ENCODE assay signal across 8 cellular contexts in the genomic region with DNA sequence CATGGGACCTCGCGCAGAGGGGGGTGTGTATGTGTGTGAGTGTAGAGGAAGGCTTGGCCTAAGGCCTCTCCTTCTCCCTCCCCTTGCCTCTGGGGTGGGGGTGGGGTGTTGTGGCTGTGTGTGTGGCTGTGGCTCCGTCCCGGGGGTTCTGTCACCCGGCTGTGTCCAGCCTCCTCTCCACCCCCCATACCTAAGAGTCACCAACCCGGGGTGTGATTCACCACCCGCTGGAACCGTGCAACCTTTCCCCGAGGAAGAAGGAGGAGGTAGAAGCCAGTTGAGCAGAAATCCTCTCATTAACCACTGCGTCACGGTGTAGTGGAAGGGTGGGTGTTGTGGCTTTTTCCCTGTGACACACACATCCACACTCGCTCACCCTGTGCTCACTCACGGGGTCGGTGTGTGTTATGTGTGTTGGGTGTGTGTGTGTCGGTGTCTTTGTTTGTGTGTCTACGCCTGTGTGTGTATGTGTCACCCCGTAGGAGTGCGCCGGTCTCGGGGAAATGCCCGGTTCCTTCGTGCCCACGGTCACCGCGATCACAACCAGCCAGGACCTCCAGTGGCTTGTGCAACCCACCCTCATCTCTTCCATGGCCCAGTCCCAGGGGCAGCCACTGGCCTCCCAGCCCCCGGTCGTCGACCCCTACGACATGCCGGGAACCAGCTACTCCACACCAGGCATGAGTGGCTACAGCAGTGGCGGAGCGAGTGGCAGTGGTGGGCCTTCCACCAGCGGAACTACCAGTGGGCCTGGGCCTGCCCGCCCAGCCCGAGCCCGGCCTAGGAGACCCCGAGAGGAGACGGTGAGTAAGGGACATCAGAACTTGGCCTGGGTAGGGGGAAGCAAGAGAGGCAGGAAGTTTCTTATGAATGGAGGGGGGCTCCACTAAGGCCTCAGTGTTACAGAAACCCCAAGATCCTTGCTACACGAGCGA. TPM values are rescaled to one million over a fixed set of nuclear protein-coding genes. Genes with fewer than 3 reads are reported as not detected.
DNase-seq lines count a peak whose midpoint lies in the region; ATAC-seq and TF ChIP-seq lines count a peak whose summit lies in the region.

No MANE protein-coding gene starts in this region.

- TF ChIP-seq CTCF in OCI-LY1 (IDR thresholded peaks at IDR 0.05; ENCODE audit: low read length) = no peak
- no peak for TF ChIP-seq CTCF in body of pancreas (IDR thresholded peaks at IDR 0.05)
- no peak for TF ChIP-seq CTCF in lower lobe of right lung (IDR thresholded peaks at IDR 0.05)
- TF ChIP-seq CTCF in upper lobe of left lung (IDR thresholded peaks at IDR 0.05) = no peak

- DNase-seq in CD1c-positive myeloid dendritic cell (ENCODE audit: extremely low spot score) (peak; percentile 87), body of pancreas (peak in 2 of 4 donors; percentile 35 to 38), lower lobe of right lung (no peak), upper lobe of left lung (peak in 1 of 2 donors; percentile 91), GM19240 (ENCODE audit: insufficient read length, low spot score) (no peak)

- H3K27ac ChIP-seq in OCI-LY1 (ENCODE audit: low read depth, low read length, poor library complexity, severe bottlenecking) = no peak overlapping the region
- peak overlapping the region in 3 of 4 donors; percentile 92 to 97 (median 94) for H3K27ac ChIP-seq in body of pancreas
- peak overlapping the region; percentile 98 for H3K27ac ChIP-seq in lower lobe of right lung
- H3K27ac ChIP-seq in upper lobe of left lung = peak overlapping the region; percentile 90 to 97 (median 96)

- H3K4me3 ChIP-seq in OCI-LY1 (ENCODE audit: low read depth, low read length, poor library complexity, severe bottlenecking) (peak overlapping the region; percentile 74), body of pancreas (peak overlapping the region in 1 of 2 donors; percentile 7), lower lobe of right lung (peak overlapping the region; percentile 74), upper lobe of left lung (peak overlapping the region; percentile 49 to 76 (median 62))

- H4K20me1 ChIP-seq in OCI-LY1 (ENCODE audit: insufficient read depth, low read length) = no peaks in the 10 kb centered on the region

- intact Hi-C loops in body of pancreas (cut with DNase I) (no loop called here), lower lobe of right lung (cut with DNase I) (no loop called here)

- no peaks in the 10 kb centered on the region for H3K9me3 ChIP-seq in OCI-LY1 (ENCODE audit: low read length)
- no peaks in the 10 kb centered on the region for H3K9me3 ChIP-seq in body of pancreas
- no peaks in the 10 kb centered on the region for H3K9me3 ChIP-seq in lower lobe of right lung
- H3K9me3 ChIP-seq in upper lobe of left lung = no peaks in the 10 kb centered on the region

- peak overlapping the region; percentile 74; the same call in 1 of the 2 replicates for H3K9ac ChIP-seq in OCI-LY1 (ENCODE audit: low read length)

- H3F3A ChIP-seq in OCI-LY1 (ENCODE audit: insufficient read depth, low read length) = no peaks in the 10 kb centered on the region

- peak overlapping the region; percentile 96 for H3K4me2 ChIP-seq in OCI-LY1 (ENCODE audit: low read length)

- peaks cover 27% of the 10 kb centered on the region for H3K4me1 ChIP-seq in OCI-LY1 (ENCODE audit: insufficient read depth, low read length, severe bottlenecking)
- peaks cover 25% of the 10 kb centered on the region for H3K4me1 ChIP-seq in body of pancreas
- H3K4me1 ChIP-seq in lower lobe of right lung = peaks cover 40% of the 10 kb centered on the region
- peaks cover 25 to 45% (median 32%) of the 10 kb centered on the region in 4 donors for H3K4me1 ChIP-seq in upper lobe of left lung

- H2AFZ ChIP-seq in OCI-LY1 (ENCODE audit: low read length) = no peak overlapping the region

- H3K79me2 ChIP-seq in OCI-LY1 (ENCODE audit: insufficient read depth, low read length) = no peaks in the 10 kb centered on the region

- no peaks in the 10 kb centered on the region for H3K9me2 ChIP-seq in OCI-LY1 (ENCODE audit: low read depth, low read length)

- TF ChIP-seq POLR2A in body of pancreas (IDR thresholded peaks at IDR 0.05) (no peak), upper lobe of left lung (IDR thresholded peaks at IDR 0.05) (no peak)

- H3K27me3 ChIP-seq in OCI-LY1 (ENCODE audit: insufficient read depth, low read length) (peaks cover 8% of the 10 kb centered on the region), body of pancreas (no peaks in the 10 kb centered on the region), lower lobe of right lung (ENCODE audit: low read depth) (peaks cover 12% of the 10 kb centered on the region), upper lobe of left lung (peaks cover 0 to 4% (median 0%) of the 10 kb centered on the region in 4 donors)

- no peak for TF ChIP-seq EP300 in upper lobe of left lung (IDR thresholded peaks at IDR 0.05)

- ATAC-seq in body of pancreas = no peak
- peak; percentile 2 to 11 for ATAC-seq in lower lobe of right lung
- peak; percentile 0 to 42 for ATAC-seq in upper lobe of left lung (ENCODE audit: low FRiP score in 2 of 2)
- ATAC-seq in GM18498 (IDR thresholded peaks at IDR 0.05; ENCODE audit: unreplicated experiment) = no peak
- ATAC-seq in GM21367 (IDR thresholded peaks at IDR 0.05; ENCODE audit: unreplicated experiment) = no peak

- whole genome bisulfite sequencing in body of pancreas, 2 donors = 63 to 76% methylated on average over 25 to 40 of the region's 40 CpGs
- 66 to 69% methylated on average over 22 to 40 of the region's 40 CpGs for WGBS in upper lobe of left lung, 2 donors

- H3K36me3 ChIP-seq in OCI-LY1 (ENCODE audit: insufficient read depth, low read length) (no peaks in the 10 kb centered on the region), body of pancreas (replicated peaks in 1 of 2; ENCODE audit: insufficient read depth in 1 of 2, low read depth in 2 of 2) (no peaks in the 10 kb centered on the region), lower lobe of right lung (no peaks in the 10 kb centered on the region), upper lobe of left lung (no peaks in the 10 kb centered on the region)

RNA-seq across cellular contexts. Expression of a gene that starts 2.6 kb away (rescaled TPM):
- total RNA-seq in body of pancreas = 10 to 100 TPM in 1 of 2 donors, 1 to 10 TPM in 1; 4.2 to 84.7 TPM
- 18.0 TPM for total RNA-seq in lower lobe of right lung
- 100 to 1,000 TPM in 2 of 6 donors, 10 to 100 TPM in 2, 1 to 10 TPM in 1, not detected in 1; 8.8 to 152 (median 94.9) TPM for total RNA-seq in upper lobe of left lung

RNA-seq across cellular contexts. Expression of a gene that starts 26.4 kb away (rescaled TPM):
- 1 to 10 TPM; 2.9 to 5.6 TPM for total RNA-seq in body of pancreas
- 16.2 TPM for total RNA-seq in lower lobe of right lung
- 10 to 100 TPM in 3 of 6 donors, 1 to 10 TPM in 3; 5.2 to 17.8 (median 11.1) TPM for total RNA-seq in upper lobe of left lung

RNA-seq across cellular contexts. Expression of a gene that starts 27.8 kb away (rescaled TPM):
- total RNA-seq in body of pancreas (not detected), lower lobe of right lung (1.8 TPM), upper lobe of left lung (1 to 10 TPM in 3 of 6 donors, under 1 TPM in 2, not detected in 1; 0.89 to 6.3 (median 1.1) TPM)

RNA-seq across cellular contexts. Expression of a gene that starts 36.9 kb away (rescaled TPM):
- total RNA-seq in body of pancreas (10 to 100 TPM; 27.0 to 29.7 TPM), lower lobe of right lung (190 TPM), upper lobe of left lung (100 to 1,000 TPM in 4 of 6 donors, 10 to 100 TPM in 2; 68.1 to 266 (median 143) TPM)

RNA-seq across cellular contexts. Expression of a gene that starts 46.7 kb away (rescaled TPM):
- total RNA-seq in body of pancreas = 10 to 100 TPM; 91.3 to 97.9 TPM
- 41.6 TPM for total RNA-seq in lower lobe of right lung
- 100 to 1,000 TPM in 1 of 6 donors, 10 to 100 TPM in 5; 53.7 to 102 (median 76.2) TPM for total RNA-seq in upper lobe of left lung

Comparison
In these comparisons a context has a peak if more than half of its experiments do, and no peak if none do; other contexts are left out.
1. ATAC-seq: peak in lower lobe of right lung (2 of 2) and upper lobe of left lung (2 of 2); none in body of pancreas (single experiment), GM18498 (single experiment) and GM21367 (single experiment).